In the genomic region with DNA sequence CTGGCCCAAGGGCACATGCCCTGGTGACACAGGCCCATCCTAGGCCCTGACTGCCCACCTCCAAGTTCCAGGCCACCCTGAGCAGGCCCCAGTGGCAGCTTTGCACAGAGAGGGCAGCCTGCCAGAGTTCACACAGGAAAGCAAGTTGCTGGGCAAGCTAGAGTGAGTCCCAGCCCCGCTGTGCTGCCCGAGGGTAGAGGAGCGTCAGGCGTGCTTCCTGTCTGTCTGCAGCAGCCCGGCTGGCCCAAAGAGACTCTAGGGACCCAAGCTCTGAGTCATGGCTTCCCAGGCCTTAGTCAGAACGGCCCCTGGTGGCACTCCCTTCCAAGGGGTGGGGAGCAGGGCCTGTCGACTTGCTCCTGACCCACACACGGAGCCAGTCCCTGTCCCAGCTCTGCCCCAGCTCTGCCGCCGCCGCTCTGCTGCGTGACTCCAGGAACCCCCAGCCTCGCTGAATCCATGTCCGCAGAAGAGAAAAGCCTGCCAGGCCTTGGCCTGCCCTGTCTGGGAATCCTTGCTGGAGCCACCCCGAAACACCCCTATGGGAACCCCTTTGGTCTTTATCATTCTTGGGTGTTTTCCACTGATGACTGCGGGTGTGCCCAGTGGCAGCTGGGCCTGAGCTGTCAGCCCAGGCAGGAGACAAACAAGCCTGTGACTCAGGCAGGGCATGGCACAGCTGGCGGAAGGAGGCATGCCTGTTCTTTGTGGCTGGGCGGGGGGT, we compare ENCODE assay signal across 8 cellular contexts.
DNase-seq lines count a peak whose midpoint lies in the region; ATAC-seq lines count a peak whose summit lies in the region.
"Not testable (repeated sequence)": the region's sequence is repeated elsewhere in the genome, so short reads cannot be mapped to it uniquely, and the experiment has no call there.

No MANE protein-coding gene starts in this region.

- 77 to 82% methylated on average over 16 of the region's 18 CpGs for WGBS in mesodermal cell (ENCODE audit: insufficient coverage in 2 of 2), 2 experiments

- not testable (repeated sequence) for H3K27me3 Mint-ChIP-seq in activated T-cell treated with anti-CD3 and anti-CD28 coated beads, Interleukin-2, amount 50 U/mL, for 72 hours (ENCODE audit: low read depth); stimulated activated naive CD8-positive, alpha-beta T cell treated with anti-CD3 and anti-CD28 coated beads, Interleukin-15, amount 100 ng/mL, for 72 hours

- peaks cover 30% of the 10 kb centered on the region for H3K4me1 Mint-ChIP-seq in activated T-cell treated with anti-CD3 and anti-CD28 coated beads, Interleukin-2, amount 50 U/mL, for 72 hours (ENCODE audit: low read depth)
- H3K4me1 Mint-ChIP-seq in stimulated activated naive CD8-positive, alpha-beta T cell treated with anti-CD3 and anti-CD28 coated beads, Interleukin-15, amount 100 ng/mL, for 72 hours = peaks cover 21% of the 10 kb centered on the region

- H3K36me3 Mint-ChIP-seq in activated T-cell treated with anti-CD3 and anti-CD28 coated beads, Interleukin-2, amount 50 U/mL, for 72 hours (ENCODE audit: insufficient read depth in 2 of 2) = not testable (repeated sequence)

- peak; percentile 72 for ATAC-seq in GM19438 (IDR thresholded peaks at IDR 0.05; ENCODE audit: low read depth, unreplicated experiment)
- ATAC-seq in HG03097 (IDR thresholded peaks at IDR 0.05; ENCODE audit: low FRiP score, unreplicated experiment) = peak; percentile 56
- ATAC-seq in activated T-cell treated with anti-CD3 and anti-CD28 coated beads, Interleukin-2, amount 50 U/mL, for 72 hours (replicated peaks in 1 of 2) = peak; percentile 47 to 75
- peak; percentile 27 for ATAC-seq in stimulated activated naive CD8-positive, alpha-beta T cell treated with anti-CD3 and anti-CD28 coated beads, Interleukin-15, amount 100 ng/mL, for 72 hours

- H3K27ac Mint-ChIP-seq in activated T-cell treated with anti-CD3 and anti-CD28 coated beads, Interleukin-2, amount 50 U/mL, for 72 hours = not testable (repeated sequence)
- peak overlapping the region; percentile 48 to 61 for H3K27ac Mint-ChIP-seq in stimulated activated naive CD8-positive, alpha-beta T cell treated with anti-CD3 and anti-CD28 coated beads, Interleukin-15, amount 100 ng/mL, for 72 hours

- not testable (repeated sequence) for H3K4me3 ChIP-seq in mesodermal cell (ENCODE audit: extremely low read depth, insufficient read depth, low read length, poor library complexity, severe bottlenecking)

- H3K27ac ChIP-seq in mesodermal cell (ENCODE audit: low read depth, low read length, severe bottlenecking) = peak overlapping the region; percentile 18

- H3K4me3 Mint-ChIP-seq in activated T-cell treated with anti-CD3 and anti-CD28 coated beads, Interleukin-2, amount 50 U/mL, for 72 hours; stimulated activated naive CD8-positive, alpha-beta T cell treated with anti-CD3 and anti-CD28 coated beads, Interleukin-15, amount 100 ng/mL, for 72 hours: not testable (repeated sequence)

- H3K9me3 ChIP-seq in mesodermal cell (ENCODE audit: control insufficient read depth, low read length) = not testable (repeated sequence)

- H3K4me1 ChIP-seq in mesodermal cell (ENCODE audit: control insufficient read depth, insufficient read depth, low read length, poor library complexity, severe bottlenecking) = peaks cover 20% of the 10 kb centered on the region

- not testable (repeated sequence) for H3K9me3 Mint-ChIP-seq in activated T-cell treated with anti-CD3 and anti-CD28 coated beads, Interleukin-2, amount 50 U/mL, for 72 hours; stimulated activated naive CD8-positive, alpha-beta T cell treated with anti-CD3 and anti-CD28 coated beads, Interleukin-15, amount 100 ng/mL, for 72 hours

- DNase-seq in DMS 273 (lab: John Stamatoyannopoulos, UW; ENCODE audit: unreplicated experiment) = peak; percentile 71
- DNase-seq in NCI-H446 treated with DMSO at 0.1 percent for 48 hours (lab: John Stamatoyannopoulos, UW) = peak; percentile 36
- DNase-seq in activated T-cell treated with anti-CD3 and anti-CD28 coated beads, Interleukin-2, amount 50 U/mL, for 72 hours = peak in 1 of 2 donors; percentile 41
- DNase-seq in fibroblast of gingiva (ENCODE audit: low read depth) = peak; percentile 94
- DNase-seq in stimulated activated naive CD8-positive, alpha-beta T cell treated with anti-CD3 and anti-CD28 coated beads, Interleukin-15, amount 100 ng/mL, for 72 hours = not testable (repeated sequence)

- not testable (repeated sequence) for H3K36me3 ChIP-seq in mesodermal cell (ENCODE audit: control insufficient read depth, insufficient read depth, low read length)
